ENCODE assay signal across 1 cellular context in the genomic region with DNA sequence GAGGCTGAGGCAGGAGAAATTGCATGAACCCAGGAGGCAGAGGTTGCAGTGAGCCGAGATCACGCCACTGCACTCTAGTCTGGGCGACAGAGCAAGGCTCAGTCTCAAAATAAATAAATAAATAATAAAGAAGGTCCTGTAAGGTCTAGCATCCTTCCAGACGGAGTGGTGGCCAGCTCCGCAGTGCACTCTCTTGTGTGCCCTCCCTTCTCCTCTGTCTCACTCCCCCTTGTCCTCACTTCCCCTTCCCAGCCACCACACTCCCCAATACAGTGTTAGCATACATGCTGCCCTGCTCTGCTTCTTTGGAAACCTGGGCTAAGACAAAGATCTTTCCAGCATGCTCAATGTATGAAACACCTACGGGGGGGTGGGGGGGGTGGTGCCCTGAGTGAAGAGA.
TF ChIP-seq lines count a peak whose summit lies in the region.

No MANE protein-coding gene starts in this region.

TF ChIP-seq in GM12878, 131 proteins besides CTCF, POLR2A, EP300 and RAD21:
- TF ChIP-seq EZH2 (IDR thresholded peaks at IDR 0.05; ENCODE audit: borderline replicate concordance, control insufficient read depth, low read depth, low read length): no peak
- no peak for TF ChIP-seq ZBTB11 (CRISPR knock-in tag; IDR thresholded peaks at IDR 0.05)
- peak; percentile 81; the same call in 1 of the 2 replicates for TF ChIP-seq SPI1 (IDR thresholded peaks at IDR 0.05; ENCODE audit: borderline replicate concordance, insufficient read depth, low read depth, low read length)
